8 cellular contexts compared by ENCODE assay signal in the genomic region with DNA sequence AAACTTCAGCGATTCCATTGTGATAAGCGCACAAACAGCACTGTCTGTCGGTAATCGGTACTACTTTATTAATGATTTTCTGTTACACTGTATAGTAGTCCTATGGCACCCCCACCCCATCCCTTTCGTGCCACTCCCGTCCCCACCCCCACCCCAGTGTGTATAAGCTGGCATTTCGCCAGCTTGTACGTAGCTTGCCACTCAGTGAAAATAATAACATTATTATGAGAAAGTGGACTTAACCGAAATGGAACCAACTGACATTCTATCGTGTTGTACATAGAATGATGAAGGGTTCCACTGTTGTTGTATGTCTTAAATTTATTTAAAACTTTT.
A peak's percentile ranks its signal among the peaks of the same experiment; 100 is the strongest.
DNase-seq lines count a peak whose midpoint lies in the region; ATAC-seq lines count a peak whose summit lies in the region.

No MANE protein-coding gene starts in this region.

- no peaks in the 10 kb centered on the region for H3K36me3 ChIP-seq in muscle layer of duodenum (ENCODE audit: control insufficient read depth in 1 of 2, insufficient read depth in 2 of 2, low read length in 2 of 2)

- peak; percentile 45 to 57 for DNase-seq in activated CD4-positive, alpha-beta T cell treated with anti-CD3 and anti-CD28 coated beads for 4 hours
- no peak for DNase-seq in activated CD4-positive, alpha-beta T cell treated with anti-CD3 and anti-CD28 coated beads, Interleukin-2, amount 50 U/mL, for 1 hour
- DNase-seq in NCI-H510A (lab: John Stamatoyannopoulos, UW) (peak; percentile 46), kidney glomerular epithelial cell (lab: John Stamatoyannopoulos, UW) (no peak), NCI-H526 treated with DMSO at 0.1 percent for 48 hours (lab: John Stamatoyannopoulos, UW) (no peak)

- no peaks in the 10 kb centered on the region for H3K27me3 ChIP-seq in muscle layer of duodenum (ENCODE audit: low read depth, low read length)

- H3K27ac ChIP-seq in cingulate gyrus (ENCODE audit: low read depth, low read length): peak overlapping the region; percentile 87
- H3K27ac ChIP-seq in muscle layer of duodenum (ENCODE audit: low read length): peak overlapping the region; percentile 79

- no peaks in the 10 kb centered on the region for H3K9me3 ChIP-seq in muscle layer of duodenum (ENCODE audit: control insufficient read depth in 1 of 2, low read length in 2 of 2)

- H3K4me3 ChIP-seq in muscle layer of duodenum (ENCODE audit: low read depth in 1 of 2, low read length in 2 of 2): peak overlapping the region; percentile 66 to 78

- ATAC-seq in HG03039 (IDR thresholded peaks at IDR 0.05; ENCODE audit: unreplicated experiment): no peak

- H3K4me1 ChIP-seq in muscle layer of duodenum (ENCODE audit: control insufficient read depth in 1 of 2, insufficient read depth in 2 of 2, low read length in 2 of 2): peaks cover 3 to 5% of the 10 kb centered on the region in 2 donors

Comparison
In these comparisons a context has a peak if more than half of its experiments do, and no peak if none do; other contexts are left out.
1. DNase-seq: peak in activated CD4-positive, alpha-beta T cell treated with anti-CD3 and anti-CD28 coated beads for 4 hours (2 of 2) and NCI-H510A (single experiment); none in activated CD4-positive, alpha-beta T cell treated with anti-CD3 and anti-CD28 coated beads, Interleukin-2, amount 50 U/mL, for 1 hour (single experiment), kidney glomerular epithelial cell (single experiment) and NCI-H526 treated with DMSO at 0.1 percent for 48 hours (single experiment).